8 cellular contexts compared by ENCODE assay signal in genomic region chr11:122215244-122215992, GRCh38.
DNase-seq lines count a peak whose midpoint lies in the region; ATAC-seq and TF ChIP-seq lines count a peak whose summit lies in the region.

No MANE protein-coding gene starts in this region.

- no peaks in the 10 kb centered on the region for H3K79me2 ChIP-seq in DND-41 (ENCODE audit: insufficient read depth, low read length)

- H3K4me3 ChIP-seq in DND-41 (ENCODE audit: low read depth in 1 of 2, low read length in 2 of 2) (no peak overlapping the region), lung (no peak overlapping the region), subcutaneous abdominal adipose tissue (ENCODE audit: low read depth in 1 of 5, low read length in 5 of 5) (peak overlapping the region in 1 of 5 donors; percentile 28)

- H3K9ac ChIP-seq in DND-41 (ENCODE audit: low read depth, low read length) (no peak overlapping the region), subcutaneous abdominal adipose tissue (ENCODE audit: low read length in 5 of 5) (peak overlapping the region in 1 of 5 donors; percentile 57)

- ATAC-seq in DND-41 (ENCODE audit: insufficient read depth, low read depth) (peak; percentile 81), GM19455 (IDR thresholded peaks at IDR 0.05; ENCODE audit: unreplicated experiment) (peak; percentile 90), lung (ENCODE audit: insufficient read depth, low FRiP score) (peak; percentile 79)

- 32% methylated on average over 11 of the region's 11 CpGs for WGBS in lung, 2 donors

- no peak overlapping the region for H3K27ac ChIP-seq in DND-41 (ENCODE audit: low read length)
- no peak overlapping the region for H3K27ac ChIP-seq in lung (ENCODE audit: low read depth in 1 of 2, low read length in 1 of 2)
- H3K27ac ChIP-seq in subcutaneous abdominal adipose tissue (ENCODE audit: low read depth, low read length) = peak overlapping the region; percentile 67

- H3K4me1 ChIP-seq in DND-41 (ENCODE audit: insufficient read depth, low read length) = no peaks in the 10 kb centered on the region
- H3K4me1 ChIP-seq in lung (ENCODE audit: control insufficient read depth in 2 of 2, insufficient read depth in 2 of 2, low read length in 2 of 2) = peaks cover 0 to 2% of the 10 kb centered on the region in 2 donors
- H3K4me1 ChIP-seq in subcutaneous abdominal adipose tissue (ENCODE audit: control insufficient read depth in 5 of 5, insufficient read depth in 5 of 5, low read length in 5 of 5) = peaks cover 7 to 16% (median 14%) of the 10 kb centered on the region in 5 donors

- DNase-seq in DND-41 (peak; percentile 43), HT-29 (ENCODE audit: low spot score) (peak; percentile 79), SKM-1 treated with dmso at 0.1 percent for 144 hours (lab: John Stamatoyannopoulos, UW; ENCODE audit: unreplicated experiment) (peak; percentile 54), ecto neural progenitor cell (ENCODE audit: low spot score) (peak; percentile 85), lung (ENCODE audit: low spot score) (peak; percentile 58), NCI-H774 (lab: John Stamatoyannopoulos, UW) (no peak)

- no peaks in the 10 kb centered on the region for H3K9me3 ChIP-seq in DND-41 (ENCODE audit: insufficient read depth, low read length, severe bottlenecking)
- H3K9me3 ChIP-seq in lung (ENCODE audit: control insufficient read depth in 2 of 2, insufficient read depth in 1 of 2, low read length in 1 of 2) = no peaks in the 10 kb centered on the region
- no peaks in the 10 kb centered on the region for H3K9me3 ChIP-seq in subcutaneous abdominal adipose tissue (ENCODE audit: control insufficient read depth in 5 of 5, low read length in 5 of 5)

- H3K27me3 ChIP-seq in DND-41 (ENCODE audit: insufficient read depth, low read length, poor library complexity) (peaks cover 6% of the 10 kb centered on the region), lung (ENCODE audit: control insufficient read depth, insufficient read depth) (no peaks in the 10 kb centered on the region), subcutaneous abdominal adipose tissue (ENCODE audit: control insufficient read depth in 5 of 5, insufficient read depth in 4 of 5, low read length in 5 of 5) (no peaks in the 10 kb centered on the region)

- no peaks in the 10 kb centered on the region for H4K20me1 ChIP-seq in DND-41 (ENCODE audit: insufficient read depth, low read length)

- TF ChIP-seq CTCF in DND-41 (IDR thresholded peaks at IDR 0.05; ENCODE audit: borderline replicate concordance, extremely low read depth, low read length, poor library complexity, severe bottlenecking) = peak; percentile 87
- TF ChIP-seq CTCF in lung (IDR thresholded peaks at IDR 0.05; ENCODE audit: control extremely low read depth, extremely low read depth) = peak; percentile 66

- no peak overlapping the region for H3K4me2 ChIP-seq in DND-41 (ENCODE audit: insufficient read depth, low read length)

- no peak overlapping the region for H2AFZ ChIP-seq in DND-41 (ENCODE audit: low read depth, low read length)

- no peaks in the 10 kb centered on the region for H3K36me3 ChIP-seq in DND-41 (ENCODE audit: insufficient read depth, low read length)
- no peaks in the 10 kb centered on the region for H3K36me3 ChIP-seq in lung (ENCODE audit: control insufficient read depth in 2 of 2, insufficient read depth in 2 of 2, low read length in 2 of 2)
- H3K36me3 ChIP-seq in subcutaneous abdominal adipose tissue (ENCODE audit: control insufficient read depth in 5 of 5, insufficient read depth in 5 of 5, low read length in 5 of 5) = no peaks in the 10 kb centered on the region
